In the genomic region with DNA sequence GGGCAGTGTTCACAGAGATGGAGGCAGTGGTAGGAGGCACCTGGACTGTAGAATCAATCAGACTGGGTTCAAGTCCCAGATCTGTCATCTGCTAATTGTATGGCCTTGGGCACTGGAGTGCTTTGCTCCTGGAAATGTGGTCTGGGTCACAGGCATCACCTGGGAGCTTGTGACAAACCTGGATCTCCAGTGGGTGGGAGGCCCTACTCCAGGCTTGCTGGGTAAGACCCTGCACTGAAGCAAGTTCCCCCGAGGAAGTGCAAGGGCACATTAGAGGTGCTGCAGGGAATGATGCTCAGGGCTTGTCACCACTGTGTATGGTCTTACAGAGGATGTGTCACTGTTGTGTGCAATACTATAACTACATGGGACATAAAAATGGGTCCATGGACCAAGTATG, we compare ENCODE assay signal across 17 cellular contexts.
"Had no signal": no experiment of that assay in that cellular context is flagged by ENCODE, and none has a peak within 500 bp of the region (broad histone marks: within the 10 kb centered on the region; RNA-seq: fewer than 3 reads in every experiment).

No MANE protein-coding gene starts in this region.

- H3K36me3 ChIP-seq: tibial nerve, upper lobe of right lung, vagina had no signal

- FAIRE-seq: colon, kidney had no signal

- H3K4me2 ChIP-seq: smooth muscle cell had no signal

- H3K27me3 ChIP-seq: testis, upper lobe of right lung, vagina had no signal

- H3K4me1 ChIP-seq: foreskin keratinocyte, testis, vagina had no signal

- H3K4me3 ChIP-seq: lung, smooth muscle cell, testis, tibial nerve, upper lobe of right lung, vagina had no signal

- H3K9me3 ChIP-seq: testis, tibial nerve, upper lobe of right lung, vagina had no signal

- DNase-seq: dermis blood vessel endothelial cell; foreskin keratinocyte; immature natural killer cell; kidney; left cardiac atrium; left ventricle myocardium superior; mesendoderm; naive thymus-derived CD4-positive, alpha-beta T cell; posterior cingulate gyrus; stimulated activated CD4-positive, alpha-beta T cell treated with anti-CD3 and anti-CD28 coated beads, Interleukin-2, amount 100 ng/mL, for 48 hours; testis; upper lobe of right lung had no signal

- H3K27ac ChIP-seq: foreskin keratinocyte, testis, tibial nerve, upper lobe of right lung, vagina had no signal
